In genomic region chr16:50450957-50451356, GRCh38 we compare ENCODE assay signal across 9 cellular contexts.
"Had no signal": no experiment of that assay in that cellular context is flagged by ENCODE, and none has a peak within 500 bp of the region (broad histone marks: within the 10 kb centered on the region; RNA-seq: fewer than 3 reads in every experiment).

No MANE protein-coding gene starts in this region.

- H3K27ac ChIP-seq: HL-60 had no signal

- H3K4me2 ChIP-seq: GM23338 had no signal

- H3K4me3 ChIP-seq: GM23338, K562 had no signal

- DNase-seq: H9, HCEC 1CT, IMR-90, KG1 had no signal

- ATAC-seq: GM23338, K562 had no signal

- FAIRE-seq: H1, H54, K562 had no signal
